Comparison of ENCODE assay signal across 9 cellular contexts in genomic region chr11:65498042-65498726, GRCh38. TPM values are rescaled to one million over a fixed set of nuclear protein-coding genes. Genes with fewer than 3 reads are reported as not detected.
DNase-seq lines count a peak whose midpoint lies in the region; ATAC-seq and TF ChIP-seq lines count a peak whose summit lies in the region.
"Had no signal": no experiment of that assay in that cellular context is flagged by ENCODE, and none has a peak within 500 bp of the region (broad histone marks: within the 10 kb centered on the region; RNA-seq: fewer than 3 reads in every experiment).

No MANE protein-coding gene starts in this region.

- TF ChIP-seq CTCF in esophagus squamous epithelium (IDR thresholded peaks at IDR 0.05) = no peak

- no peak for TF ChIP-seq POLR2A in esophagus squamous epithelium (IDR thresholded peaks at IDR 0.05)

- intact Hi-C loops in esophagus squamous epithelium (cut with DNase I) (loop anchor here (2.0 kb wide), 1 partner anchor 75 kb away; the partner anchor contains the start of gene NEAT1), aorta (cut with DNase I) (loop anchor here in 1 of 2 donors (1.0 kb wide), 1 partner anchor 76 kb away; the partner anchor contains the start of gene NEAT1)

- WGBS in esophagus squamous epithelium, 2 donors = 1 to 2% methylated on average over 5 to 19 of the region's 24 CpGs
- WGBS in neuronal stem cell (ENCODE audit: extremely low coverage in 2 of 2, insufficient read length in 2 of 2, insufficient replicate concordance in 1 of 2), 2 donors = no CpG with 5 or more reads among the region's 24 CpGs
- WGBS in aorta, 2 donors = 3% methylated on average over 24 of the region's 24 CpGs

- peaks cover 33% of the 10 kb centered on the region for H3K4me1 Mint-ChIP-seq in activated CD8-positive, alpha-beta memory T cell treated with anti-CD3 and anti-CD28 coated beads, Interleukin-2, amount 10 ng/mL, durations not matched to agents 7 days and 5 days

- peak overlapping the region; percentile 83 for H2BK5ac ChIP-seq in neuronal stem cell (ENCODE audit: low read length)

- peak overlapping the region; percentile 70 for H3K4me2 ChIP-seq in neuronal stem cell (ENCODE audit: insufficient read depth, low read length, poor library complexity, severe bottlenecking)

- DNase-seq in NCI-H1417 (lab: John Stamatoyannopoulos, UW) = peak in 2 of 3 experiments; percentile 80 to 93
- no peak for DNase-seq in NCI-H1417 treated with DMSO at 0.1 percent for 48 hours (lab: John Stamatoyannopoulos, UW)
- DNase-seq in NCI-H446 treated with DMSO at 0.1 percent for 48 hours (lab: John Stamatoyannopoulos, UW) = peak; percentile 53
- peak; percentile 82 for DNase-seq in activated CD8-positive, alpha-beta memory T cell treated with anti-CD3 and anti-CD28 coated beads, Interleukin-2, amount 10 ng/mL, durations not matched to agents 7 days and 5 days
- no peak for DNase-seq in esophagus squamous epithelium (lab: John Stamatoyannopoulos, UW)
- no peak for DNase-seq in neuronal stem cell (ENCODE audit: low spot score)
- DNase-seq in aorta = peak; percentile 71 to 74

- H2AK5ac ChIP-seq in neuronal stem cell (ENCODE audit: low read depth, low read length) = peak overlapping the region; percentile 91

- H3K27ac ChIP-seq in esophagus squamous epithelium (peak overlapping the region; percentile 95 to 100 (median 98)), neuronal stem cell (replicated peaks; ENCODE audit: low read length) (peak overlapping the region; percentile 100), aorta (ENCODE audit: low read depth in 1 of 2, low read length in 2 of 2) (peak overlapping the region; percentile 100)

- H4K91ac ChIP-seq in neuronal stem cell (ENCODE audit: low read depth, low read length, poor library complexity) = peak overlapping the region; percentile 53

- H3K36me3 ChIP-seq in esophagus squamous epithelium (peaks cover 5 to 28% (median 17%) of the 10 kb centered on the region in 3 donors), neuronal stem cell (replicated peaks in 1 of 2; ENCODE audit: control insufficient read depth in 2 of 2, insufficient read depth in 2 of 2, low read length in 2 of 2) (peaks cover 18 to 29% of the 10 kb centered on the region in 2 donors), aorta (ENCODE audit: control insufficient read depth in 1 of 2, insufficient read depth in 2 of 2, low read length in 1 of 2) (peaks cover 0 to 6% of the 10 kb centered on the region in 2 donors)

- H3K27me3 Mint-ChIP-seq in activated CD8-positive, alpha-beta memory T cell treated with anti-CD3 and anti-CD28 coated beads, Interleukin-2, amount 10 ng/mL, durations not matched to agents 7 days and 5 days = peaks cover 6% of the 10 kb centered on the region

- H3K27me3 ChIP-seq in esophagus squamous epithelium (no peaks in the 10 kb centered on the region), neuronal stem cell (ENCODE audit: control insufficient read depth in 3 of 3, insufficient read depth in 3 of 3, low read depth in 1 of 3, low read length in 3 of 3) (no peaks in the 10 kb centered on the region), aorta (ENCODE audit: control insufficient read depth in 1 of 2, insufficient read depth in 2 of 2, low read length in 1 of 2) (peaks cover 0 to 2% of the 10 kb centered on the region in 2 donors)

- no peak overlapping the region for H4K8ac ChIP-seq in neuronal stem cell (ENCODE audit: low read depth, low read length)

- no peak overlapping the region for H2AFZ ChIP-seq in neuronal stem cell (ENCODE audit: low read length)

- peak overlapping the region; percentile 65 for H3K9ac ChIP-seq in neuronal stem cell (ENCODE audit: low read depth, low read length, poor library complexity)

- peak overlapping the region; percentile 100 for H3K18ac ChIP-seq in neuronal stem cell (ENCODE audit: low read length)

- no peak for ATAC-seq in activated CD8-positive, alpha-beta memory T cell treated with anti-CD3 and anti-CD28 coated beads, Interleukin-2, amount 10 ng/mL, durations not matched to agents 7 days and 5 days
- no peak for ATAC-seq in aorta (ENCODE audit: low FRiP score)
- ATAC-seq in HG03108 (IDR thresholded peaks at IDR 0.05; ENCODE audit: unreplicated experiment) = no peak

- H3K9me3 Mint-ChIP-seq in activated CD8-positive, alpha-beta memory T cell treated with anti-CD3 and anti-CD28 coated beads, Interleukin-2, amount 10 ng/mL, durations not matched to agents 7 days and 5 days (ENCODE audit: low read depth) = no peaks in the 10 kb centered on the region
- H3K9me3 Mint-ChIP-seq: neural crest cell had no signal

- CTCF ChIA-PET in activated CD8-positive, alpha-beta memory T cell treated with anti-CD3 and anti-CD28 coated beads, Interleukin-2, amount 10 ng/mL, durations not matched to agents 7 days and 5 days (lab: Charles Lee) = interaction anchor here (0.6 to 19.1 kb wide), 9 partner anchors 9 to 117 kb away, joined by 3 to 489 read pairs (median 11); partner anchors contain the start of genes EHBP1L1 and NEAT1

- no peak overlapping the region for H2BK15ac ChIP-seq in neuronal stem cell (ENCODE audit: low read length)

- peak overlapping the region; percentile 13 for H2BK120ac ChIP-seq in neuronal stem cell (ENCODE audit: low read depth, low read length)

- H3K79me1 ChIP-seq in neuronal stem cell (ENCODE audit: low read depth, low read length) = no peaks in the 10 kb centered on the region

- no peak overlapping the region for H3K27ac Mint-ChIP-seq in activated CD8-positive, alpha-beta memory T cell treated with anti-CD3 and anti-CD28 coated beads, Interleukin-2, amount 10 ng/mL, durations not matched to agents 7 days and 5 days

- peak overlapping the region; percentile 49 for H3K14ac ChIP-seq in neuronal stem cell (ENCODE audit: low read length)

- H3K23ac ChIP-seq in neuronal stem cell (ENCODE audit: low read depth, low read length, poor library complexity) = no peak overlapping the region

- H3K9me3 ChIP-seq in esophagus squamous epithelium (no peaks in the 10 kb centered on the region), neuronal stem cell (replicated peaks in 1 of 2; ENCODE audit: control insufficient read depth in 2 of 2, insufficient read depth in 1 of 2, low read depth in 1 of 2, low read length in 2 of 2) (no peaks in the 10 kb centered on the region), aorta (ENCODE audit: control insufficient read depth, low read length) (no peaks in the 10 kb centered on the region)

- no peak overlapping the region for H2BK12ac ChIP-seq in neuronal stem cell (ENCODE audit: low read length)

- H3K4me3 ChIP-seq in esophagus squamous epithelium (peak overlapping the region; percentile 47 to 96 (median 76)), neuronal stem cell (ENCODE audit: low read length in 2 of 2) (peak overlapping the region; percentile 72 to 90), aorta (ENCODE audit: low read length in 2 of 2) (peak overlapping the region; percentile 60 to 75)

- H3K36me3 Mint-ChIP-seq in activated CD8-positive, alpha-beta memory T cell treated with anti-CD3 and anti-CD28 coated beads, Interleukin-2, amount 10 ng/mL, durations not matched to agents 7 days and 5 days = peaks cover 1% of the 10 kb centered on the region

- H3K4ac ChIP-seq in neuronal stem cell (ENCODE audit: low read length) = peak overlapping the region; percentile 8

- no peak overlapping the region for H3K4me3 Mint-ChIP-seq in activated CD8-positive, alpha-beta memory T cell treated with anti-CD3 and anti-CD28 coated beads, Interleukin-2, amount 10 ng/mL, durations not matched to agents 7 days and 5 days
- H3K4me3 Mint-ChIP-seq: neural crest cell had no signal

- H3K4me1 ChIP-seq in esophagus squamous epithelium (peaks cover 34 to 44% (median 37%) of the 10 kb centered on the region in 3 donors), neuronal stem cell (ENCODE audit: control insufficient read depth in 2 of 2, insufficient read depth in 1 of 2, low read depth in 1 of 2, low read length in 2 of 2) (peaks cover 10 to 18% of the 10 kb centered on the region in 2 donors), aorta (ENCODE audit: control insufficient read depth in 1 of 2, insufficient read depth in 2 of 2, low read length in 2 of 2) (no peaks in the 10 kb centered on the region)

RNA-seq across cellular contexts. Expression of gene MALAT1, which starts 0.7 kb away (rescaled TPM):
- 1,000 to 10,000 TPM; 4,026 to 5,234 TPM for total RNA-seq in activated CD8-positive, alpha-beta memory T cell treated with anti-CD3 and anti-CD28 coated beads, Interleukin-2, amount 10 ng/mL, durations not matched to agents 7 days and 5 days
- total RNA-seq in esophagus squamous epithelium (over 10,000 TPM in 2 of 4 donors, 1,000 to 10,000 TPM in 2; 1,739 to 13,677 (median 9,435) TPM), aorta (over 10,000 TPM; 16,103 to 18,225 TPM)
- 502 TPM for polyA plus RNA-seq in neuronal stem cell (2013, experiment 1 of 2)
- polyA plus RNA-seq in neuronal stem cell (2013, experiment 2 of 2) = 539 TPM
- polyA plus RNA-seq in aorta = 100 to 1,000 TPM; 228 to 370 TPM

RNA-seq across cellular contexts. Expression of gene SCYL1, which starts 26.7 kb away (rescaled TPM):
- total RNA-seq in activated CD8-positive, alpha-beta memory T cell treated with anti-CD3 and anti-CD28 coated beads, Interleukin-2, amount 10 ng/mL, durations not matched to agents 7 days and 5 days = 10 to 100 TPM; 68.0 to 76.7 TPM
- 10 to 100 TPM; 40.6 to 63.3 (median 52.6) TPM for total RNA-seq in esophagus squamous epithelium
- polyA plus RNA-seq in neuronal stem cell (2013, experiment 1 of 2) = 43.8 TPM
- 47.1 TPM for polyA plus RNA-seq in neuronal stem cell (2013, experiment 2 of 2)
- total RNA-seq in aorta = 10 to 100 TPM; 74.0 to 74.4 TPM
- 10 to 100 TPM; 31.3 to 98.9 TPM for polyA plus RNA-seq in aorta

RNA-seq across cellular contexts. Expression of gene LTBP3, which starts 60.0 kb away (rescaled TPM):
- 10 to 100 TPM; 46.2 to 46.8 TPM for total RNA-seq in activated CD8-positive, alpha-beta memory T cell treated with anti-CD3 and anti-CD28 coated beads, Interleukin-2, amount 10 ng/mL, durations not matched to agents 7 days and 5 days
- 10 to 100 TPM; 28.1 to 87.5 (median 54.0) TPM for total RNA-seq in esophagus squamous epithelium
- polyA plus RNA-seq in neuronal stem cell (2013, experiment 1 of 2) = 8.7 TPM
- 8.6 TPM for polyA plus RNA-seq in neuronal stem cell (2013, experiment 2 of 2)
- 100 to 1,000 TPM; 280 to 473 TPM for total RNA-seq in aorta
- polyA plus RNA-seq in aorta = 100 to 1,000 TPM in 1 of 2 donors, 10 to 100 TPM in 1; 40.1 to 467 TPM

Comparison
In these comparisons a context has a peak if more than half of its experiments do, and no peak if none do; other contexts are left out.
1. DNase-seq: peak in NCI-H1417 (2 of 3), NCI-H446 treated with DMSO at 0.1 percent for 48 hours (single experiment), activated CD8-positive, alpha-beta memory T cell treated with anti-CD3 and anti-CD28 coated beads, Interleukin-2, amount 10 ng/mL, durations not matched to agents 7 days and 5 days (single experiment) and aorta (2 of 2); none in NCI-H1417 treated with DMSO at 0.1 percent for 48 hours (single experiment), esophagus squamous epithelium (single experiment) and neuronal stem cell (single experiment).
2. Peak in every context shown above with its lines, with median percentiles within 50 percentile points of each other: H3K27ac ChIP-seq and H3K4me3 ChIP-seq.